In genomic region chr19:2477732-2478191, GRCh38 we compare ENCODE assay signal across 8 cellular contexts. TPM values are rescaled to one million over a fixed set of nuclear protein-coding genes. Genes with fewer than 3 reads are reported as not detected.
DNase-seq lines count a peak whose midpoint lies in the region; ATAC-seq lines count a peak whose summit lies in the region.

No MANE protein-coding gene starts in this region.

- DNase-seq in Kasumi-1 (lab: John Stamatoyannopoulos, UW): peak; percentile 54 to 67
- peak; percentile 42 for DNase-seq in amniotic epithelial cell (ENCODE audit: low read depth)
- no peak for DNase-seq in G401 (ENCODE audit: low spot score)
- DNase-seq in NCI-H524 (lab: John Stamatoyannopoulos, UW): no peak

- H3K4me3 ChIP-seq in BLaER1 (peak overlapping the region; percentile 93), iPS-11a (ENCODE audit: low read depth, low read length) (peak overlapping the region; percentile 79), skeletal muscle tissue (ENCODE audit: low read length in 3 of 3) (peak overlapping the region; percentile 96 to 99 (median 99))

- H3K36me3 ChIP-seq in BLaER1: no peaks in the 10 kb centered on the region
- H3K36me3 ChIP-seq in skeletal muscle tissue (ENCODE audit: control insufficient read depth in 3 of 3, insufficient read depth in 3 of 3, low read length in 3 of 3): peaks cover 0 to 8% (median 0%) of the 10 kb centered on the region in 3 donors

- in situ Hi-C loops in G401 (cut with HindIII; ENCODE audit: low sequenced_read_pairs): no loop called here

- no peaks in the 10 kb centered on the region for H3K27me3 ChIP-seq in BLaER1
- H3K27me3 ChIP-seq in skeletal muscle tissue (ENCODE audit: control insufficient read depth in 3 of 3, insufficient read depth in 3 of 3, low read length in 3 of 3): no peaks in the 10 kb centered on the region

- H3K27ac ChIP-seq in BLaER1 (0 out of 2 replicates have a peak overlapping the region, but pooled peaks have one; percentile 71), skeletal muscle tissue (ENCODE audit: low read depth, low read length) (peak overlapping the region; percentile 95)

- H3K4me2 ChIP-seq in BLaER1: peak overlapping the region; percentile 95

- H3K9me3 ChIP-seq in BLaER1 (peaks cover 17% of the 10 kb centered on the region), skeletal muscle tissue (ENCODE audit: control insufficient read depth in 3 of 3, low read length in 3 of 3) (no peaks in the 10 kb centered on the region)

- peaks cover 64% of the 10 kb centered on the region for H3K4me1 ChIP-seq in BLaER1
- H3K4me1 ChIP-seq in skeletal muscle tissue (ENCODE audit: control insufficient read depth in 3 of 3, insufficient read depth in 3 of 3, low read length in 3 of 3): peaks cover 13 to 41% (median 38%) of the 10 kb centered on the region in 3 donors

- H4K20me1 ChIP-seq in BLaER1: peaks cover 35% of the 10 kb centered on the region

- H3K9ac ChIP-seq in BLaER1: peak overlapping the region; percentile 88
- H3K9ac ChIP-seq in skeletal muscle tissue (ENCODE audit: low read depth in 1 of 3, low read length in 3 of 3): peak overlapping the region; percentile 97 to 99 (median 98)

- ATAC-seq in GM21717 (IDR thresholded peaks at IDR 0.05; ENCODE audit: unreplicated experiment): no peak

RNA-seq across cellular contexts. Expression of gene GADD45B, which starts 1.8 kb away (rescaled TPM):
- total RNA-seq in skeletal muscle tissue: 5.7 TPM
- total RNA-seq in G401 (2014; rRNA removed; shearing (Covaris generic)): 39.5 and 44.2 TPM in 2 replicates

RNA-seq across cellular contexts. Expression of gene LMNB2, which starts 21.0 kb away (rescaled TPM):
- total RNA-seq in skeletal muscle tissue: 52.7 TPM
- 216 and 321 TPM in 2 replicates for total RNA-seq in G401 (2014; rRNA removed; shearing (Covaris generic))

RNA-seq across cellular contexts. Expression of gene TIMM13, which starts 50.4 kb away (rescaled TPM):
- total RNA-seq in skeletal muscle tissue: 29.7 TPM
- 79.4 and 104 TPM in 2 replicates for total RNA-seq in G401 (2014; rRNA removed; shearing (Covaris generic))

Comparison
In these comparisons a context has a peak if more than half of its experiments do, and no peak if none do; other contexts are left out.
1. DNase-seq: peak in Kasumi-1 (2 of 2) and amniotic epithelial cell (single experiment); none in G401 (single experiment) and NCI-H524 (0 of 2).
2. Peak in every context shown above with its lines, with median percentiles within 50 percentile points of each other: H3K4me3 ChIP-seq.